In genomic region chr12:10115311-10115710, GRCh38 we compare ENCODE assay signal across 25 cellular contexts. TPM values are rescaled to one million over a fixed set of nuclear protein-coding genes. Genes with fewer than 3 reads are reported as not detected.
"Had no signal": no experiment of that assay in that cellular context is flagged by ENCODE, and none has a peak within 500 bp of the region (broad histone marks: within the 10 kb centered on the region; RNA-seq: fewer than 3 reads in every experiment).

No MANE protein-coding gene starts in this region.

- DNase-seq: IMR-90, Kasumi-1, MM.1S, NCI-H1092 treated with DMSO at 0.1 percent for 48 hours, NCI-H1436, NCI-H1694 treated with DMSO at 0.1 percent for 48 hours, NCI-H1930, NCI-H2081 treated with DMSO at 0.1 percent for 48 hours, NCI-H2171, NCI-H226, NCI-H446, NCI-H510A, NCI-H524 treated with DMSO at 0.1 percent for 48 hours, NCI-H69, NCI-H774, SHP77, SK-N-SH, SW 1271, T-cell had no signal

- H3K4me2 ChIP-seq: KMS-11, SK-N-SH had no signal

- ATAC-seq: HepG2, Panc1, T-cell had no signal

- H3K9ac ChIP-seq: KMS-11, SK-N-SH had no signal

- H3K27ac ChIP-seq: KMS-11, RWPE1 had no signal

- H3K9me3 ChIP-seq: SK-N-SH had no signal

- H3K9me2 ChIP-seq: SK-N-SH had no signal

- H3K27ac Mint-ChIP-seq: T-cell had no signal

- H3K36me3 Mint-ChIP-seq: T-cell had no signal

- H3K4me1 Mint-ChIP-seq: T-cell had no signal

- FAIRE-seq: HepG2 had no signal

- H3K4me3 Mint-ChIP-seq: T-cell had no signal

RNA-seq across cellular contexts. Expression of gene CLEC7A, which starts 14.7 kb away (rescaled TPM):
- total RNA-seq: HepG2, HT1080, IMR-90, SK-MEL-5 had no signal
- polyA plus RNA-seq: HepG2, IMR-90, SK-N-SH had no signal

RNA-seq across cellular contexts. Expression of gene CLEC1A, which starts 16.5 kb away (rescaled TPM):
- total RNA-seq: HepG2, HT1080, IMR-90, SK-MEL-5, T-cell had no signal
- polyA plus RNA-seq: HepG2, IMR-90, SK-N-SH had no signal

RNA-seq across cellular contexts. Expression of gene OLR1, which starts 56.6 kb away (rescaled TPM):
- total RNA-seq: HepG2, HT1080, SK-MEL-5 had no signal
- polyA plus RNA-seq: HepG2, SK-N-SH had no signal
